8 cellular contexts compared by ENCODE assay signal in the genomic region with DNA sequence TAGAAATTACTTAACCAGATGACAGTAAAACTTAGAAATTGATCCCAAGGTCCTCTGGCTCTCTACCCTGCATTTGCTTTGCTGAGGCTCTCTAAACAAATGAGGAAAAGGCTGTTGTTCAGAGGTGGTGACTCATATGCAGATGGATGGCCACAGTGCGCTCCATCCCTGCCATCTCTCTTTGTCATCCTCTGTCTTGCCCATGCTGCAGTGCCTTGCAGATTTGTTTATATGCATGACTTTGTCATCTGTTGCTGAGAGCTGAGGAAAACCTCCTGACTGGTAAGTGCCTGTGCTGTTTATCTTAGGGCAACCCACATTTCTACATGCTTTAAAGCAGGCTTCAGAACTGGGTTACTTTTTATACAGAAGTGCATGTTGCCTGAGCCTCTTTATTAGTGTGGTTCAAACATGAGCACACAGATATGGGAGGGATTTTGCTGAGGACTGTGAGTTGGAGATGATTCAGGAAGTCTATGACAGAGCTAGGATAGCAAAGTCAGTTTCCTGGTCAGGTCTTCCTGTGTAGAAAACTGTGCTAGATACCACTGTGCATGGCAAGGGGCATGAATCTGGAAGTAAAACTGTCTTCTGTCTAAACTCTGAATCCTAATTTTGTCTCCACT. TPM values are rescaled to one million over a fixed set of nuclear protein-coding genes. Genes with fewer than 3 reads are reported as not detected.
DNase-seq lines count a peak whose midpoint lies in the region; ATAC-seq and TF ChIP-seq lines count a peak whose summit lies in the region.

No MANE protein-coding gene starts in this region.

- TF ChIP-seq POLR2A in prostate gland (IDR thresholded peaks at IDR 0.05): no peak

- intact Hi-C loops in prostate gland (cut with DNase I): loop anchor here (10.0 kb wide), 1 partner anchor 172 kb away; a partner anchor contains a TSS

- H3K27ac ChIP-seq in RWPE2 (ENCODE audit: poor library complexity, severe bottlenecking): no peak overlapping the region
- no peak overlapping the region for H3K27ac ChIP-seq in foreskin keratinocyte
- peak overlapping the region; percentile 29 to 37 for H3K27ac ChIP-seq in prostate gland

- H3K4me3 ChIP-seq in RWPE2 (ENCODE audit: severe bottlenecking): no peak overlapping the region
- H3K4me3 ChIP-seq in prostate gland: no peak overlapping the region

- 69% methylated on average over 1 of the region's 1 CpG for WGBS in prostate gland

- H3K36me3 ChIP-seq in RWPE2 (ENCODE audit: low read depth): no peaks in the 10 kb centered on the region
- H3K36me3 ChIP-seq in prostate gland: no peaks in the 10 kb centered on the region

- no peak for TF ChIP-seq CTCF in RWPE2 (IDR thresholded peaks at IDR 0.05; ENCODE audit: poor library complexity, severe bottlenecking)
- no peak for TF ChIP-seq CTCF in foreskin keratinocyte (conservative IDR thresholded peaks at IDR 0.05)
- no peak for TF ChIP-seq CTCF in prostate gland (IDR thresholded peaks at IDR 0.05)

- H3K27me3 ChIP-seq in RWPE2 (ENCODE audit: insufficient read depth, poor library complexity, severe bottlenecking) (peaks cover 8% of the 10 kb centered on the region), foreskin keratinocyte (peaks cover 31% of the 10 kb centered on the region), prostate gland (replicated peaks; ENCODE audit: insufficient read depth) (no peaks in the 10 kb centered on the region)

- H3K4me1 ChIP-seq in RWPE2 (ENCODE audit: insufficient read depth, poor library complexity, severe bottlenecking) (no peaks in the 10 kb centered on the region), foreskin keratinocyte (peaks cover 5% of the 10 kb centered on the region), prostate gland (replicated peaks) (no peaks in the 10 kb centered on the region)

- DNase-seq in Daoy (ENCODE audit: low read depth) (peak; percentile 76), RWPE2 (ENCODE audit: low spot score) (no peak), foreskin keratinocyte (peak in 1 of 2 donors; percentile 51), prostate gland (ENCODE audit: low spot score) (no peak), NCI-H128 (lab: John Stamatoyannopoulos, UW; ENCODE audit: unreplicated experiment) (no peak), OCI-M2 (lab: John Stamatoyannopoulos, UW; ENCODE audit: unreplicated experiment) (no peak), NCI-H2171 (lab: John Stamatoyannopoulos, UW) (no peak), NCI-H1048 (lab: John Stamatoyannopoulos, UW) (no peak)

- no peaks in the 10 kb centered on the region for H3K9me3 ChIP-seq in RWPE2 (ENCODE audit: severe bottlenecking)
- no peaks in the 10 kb centered on the region for H3K9me3 ChIP-seq in prostate gland

- peak; percentile 77 for ATAC-seq in RWPE2 (ENCODE audit: low read depth)
- ATAC-seq in foreskin keratinocyte: peak; percentile 93

RNA-seq across cellular contexts. Expression of a gene that starts 57.4 kb away (rescaled TPM):
- total RNA-seq in Daoy (2014; rRNA removed; shearing (Covaris generic)): 53.9 and 61.8 TPM in 2 replicates
- total RNA-seq in foreskin keratinocyte (1.9 and 6.3 TPM in 2 replicates), prostate gland (100 to 1,000 TPM in 1 of 2 donors, 10 to 100 TPM in 1; 21.3 to 157 TPM)
- polyA plus RNA-seq in foreskin keratinocyte: 0.85 and 2.7 TPM in 2 replicates

Comparison
In these comparisons a context has a peak if more than half of its experiments do, and no peak if none do; other contexts are left out.
1. H3K27ac ChIP-seq: peak in prostate gland (2 of 2); none in RWPE2 (single experiment) and foreskin keratinocyte (single experiment).